In the genomic region with DNA sequence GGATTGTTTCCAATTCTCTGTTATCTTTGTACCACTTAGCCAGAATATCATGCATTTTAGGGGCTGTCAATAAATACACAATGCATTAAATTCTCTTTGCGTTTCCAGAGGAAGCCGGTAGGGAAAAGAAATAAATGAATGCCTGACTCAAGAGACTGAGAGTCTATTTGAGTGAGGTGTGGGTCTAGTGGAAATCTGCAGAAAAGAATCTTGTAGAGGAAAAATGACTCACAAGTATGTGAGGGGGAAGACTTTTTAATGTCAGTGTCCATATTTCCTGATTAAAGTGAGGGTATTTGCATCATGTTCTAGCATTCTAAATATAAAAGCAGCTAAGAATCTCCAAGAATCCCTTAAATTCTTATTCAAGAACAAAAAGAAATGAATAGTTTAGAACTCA, we compare ENCODE assay signal across 18 cellular contexts.
A peak's percentile ranks its signal among the peaks of the same experiment; 100 is the strongest.
DNase-seq lines count a peak whose midpoint lies in the region; ATAC-seq and TF ChIP-seq lines count a peak whose summit lies in the region.
"Had no signal": no experiment of that assay in that cellular context is flagged by ENCODE, and none has a peak within 500 bp of the region (broad histone marks: within the 10 kb centered on the region; RNA-seq: fewer than 3 reads in every experiment).

No MANE protein-coding gene starts in this region.

- no peak overlapping the region for H2AFZ ChIP-seq in smooth muscle cell (ENCODE audit: low read depth)

- no peak overlapping the region for H3K9ac ChIP-seq in smooth muscle cell (ENCODE audit: low read depth)

- H3K27ac ChIP-seq in smooth muscle cell (ENCODE audit: low read depth), result peak overlapping the region; percentile 81
- H3K27ac ChIP-seq: epithelial cell of prostate, SJCRH30, transverse colon had no signal

- ATAC-seq in activated naive CD8-positive, alpha-beta T cell treated with anti-CD3 and anti-CD28 coated beads, Interleukin-2, amount 50 U/mL, for 24 hours, result peak; percentile 35
- ATAC-seq in GM19463 (IDR thresholded peaks at IDR 0.05; ENCODE audit: unreplicated experiment), result no peak
- ATAC-seq: stimulated activated naive B cell treated with anti-CD40 and anti-IgM and Interleukin-4, amounts not matched to agents 10 μg/mL and 1 μg/mL and 100 μg/mL, for 72 hours had no signal

- TF ChIP-seq CTCF in fibroblast of the aortic adventitia (IDR thresholded peaks at IDR 0.05; ENCODE audit: insufficient read depth, low read length), result no peak
- TF ChIP-seq CTCF in smooth muscle cell (IDR thresholded peaks at IDR 0.05; ENCODE audit: borderline replicate concordance, insufficient read depth, poor library complexity, severe bottlenecking), result no peak

- H3K79me2 ChIP-seq in smooth muscle cell (ENCODE audit: low read depth), result peaks cover 100% of the 10 kb centered on the region

- H3K27ac Mint-ChIP-seq in activated naive CD8-positive, alpha-beta T cell treated with anti-CD3 and anti-CD28 coated beads, Interleukin-2, amount 50 U/mL, for 24 hours, result peak overlapping the region; percentile 43
- H3K27ac Mint-ChIP-seq: activated T-helper 1 cell treated with anti-CD3 and anti-CD28 coated beads, Interleukin-12 subunit alpha, Interleukin-12 subunit beta, Interleukin-2, Interleukin-4 antibody, amounts not matched to agents 30 ng/mL and 10 ng/mL and 1 ng/mL, durations not matched to agents 14 hours and 24 hours and 36 hours; CD14-positive monocyte; stimulated activated naive B cell treated with anti-CD40 and anti-IgM and Interleukin-4, amounts not matched to agents 10 μg/mL and 1 μg/mL and 100 μg/mL, for 72 hours had no signal

- no peak overlapping the region for H3K4me3 Mint-ChIP-seq in activated naive CD8-positive, alpha-beta T cell treated with anti-CD3 and anti-CD28 coated beads, Interleukin-2, amount 50 U/mL, for 24 hours
- H3K4me3 Mint-ChIP-seq: activated T-helper 1 cell treated with anti-CD3 and anti-CD28 coated beads, Interleukin-12 subunit alpha, Interleukin-12 subunit beta, Interleukin-2, Interleukin-4 antibody, amounts not matched to agents 30 ng/mL and 10 ng/mL and 1 ng/mL, durations not matched to agents 14 hours and 24 hours and 36 hours; CD14-positive monocyte; nephron; stimulated activated naive B cell treated with anti-CD40 and anti-IgM and Interleukin-4, amounts not matched to agents 10 μg/mL and 1 μg/mL and 100 μg/mL, for 72 hours had no signal

- peaks cover 6% of the 10 kb centered on the region for H3K9me3 Mint-ChIP-seq in activated naive CD8-positive, alpha-beta T cell treated with anti-CD3 and anti-CD28 coated beads, Interleukin-2, amount 50 U/mL, for 24 hours
- H3K9me3 Mint-ChIP-seq: nephron had no signal

- no peaks in the 10 kb centered on the region for H3K27me3 ChIP-seq in smooth muscle cell (ENCODE audit: low read depth)
- H3K27me3 ChIP-seq: SJCRH30, transverse colon had no signal

- peaks cover 12% of the 10 kb centered on the region for H3K36me3 ChIP-seq in smooth muscle cell (ENCODE audit: low read depth)
- H3K36me3 ChIP-seq: SJCRH30, transverse colon had no signal

- no peaks in the 10 kb centered on the region for H3K27me3 Mint-ChIP-seq in activated naive CD8-positive, alpha-beta T cell treated with anti-CD3 and anti-CD28 coated beads, Interleukin-2, amount 50 U/mL, for 24 hours
- H3K27me3 Mint-ChIP-seq: stimulated activated naive B cell treated with anti-CD40 and anti-IgM and Interleukin-4, amounts not matched to agents 10 μg/mL and 1 μg/mL and 100 μg/mL, for 72 hours had no signal

- peaks cover 12% of the 10 kb centered on the region for H3K36me3 Mint-ChIP-seq in activated naive CD8-positive, alpha-beta T cell treated with anti-CD3 and anti-CD28 coated beads, Interleukin-2, amount 50 U/mL, for 24 hours (ENCODE audit: low read depth)

- H3F3A ChIP-seq in smooth muscle cell (ENCODE audit: low read depth), result peaks cover 28% of the 10 kb centered on the region

- H4K20me1 ChIP-seq in smooth muscle cell (ENCODE audit: low read depth), result peaks cover 100% of the 10 kb centered on the region

- 42% methylated on average over 2 of the region's 2 CpGs for WGBS in smooth muscle cell (ENCODE audit: low lambda C conversion rate)

- H3K4me3 ChIP-seq in fibroblast of the aortic adventitia (ENCODE audit: low read depth, low read length) (no peak overlapping the region), smooth muscle cell (no peak overlapping the region)
- H3K4me3 ChIP-seq: SJCRH30, transverse colon had no signal

- peaks cover 31% of the 10 kb centered on the region for H3K4me1 ChIP-seq in smooth muscle cell (ENCODE audit: low read depth)
- H3K4me1 ChIP-seq: SJCRH30 had no signal

- no peaks in the 10 kb centered on the region for H3K9me3 ChIP-seq in smooth muscle cell (replicated peaks; ENCODE audit: low read depth)
- H3K9me3 ChIP-seq: SJCRH30, transverse colon had no signal

- H3K4me1 Mint-ChIP-seq in activated naive CD8-positive, alpha-beta T cell treated with anti-CD3 and anti-CD28 coated beads, Interleukin-2, amount 50 U/mL, for 24 hours, result peaks cover 38% of the 10 kb centered on the region
- H3K4me1 Mint-ChIP-seq: CD14-positive monocyte had no signal

- peak; percentile 37 for DNase-seq in NCI-H2227 (lab: John Stamatoyannopoulos, UW; ENCODE audit: unreplicated experiment)
- DNase-seq in NCI-H2227 treated with DMSO at 0.1 percent for 48 hours (lab: John Stamatoyannopoulos, UW), result no peak
- no peak for DNase-seq in activated naive CD8-positive, alpha-beta T cell treated with anti-CD3 and anti-CD28 coated beads, Interleukin-2, amount 50 U/mL, for 24 hours
- DNase-seq in fibroblast of the aortic adventitia (ENCODE audit: low read depth), result peak; percentile 37
- no peak for DNase-seq in smooth muscle cell (lab: John Stamatoyannopoulos, UW; ENCODE audit: unreplicated experiment)
- DNase-seq in DMS 273 (lab: John Stamatoyannopoulos, UW; ENCODE audit: unreplicated experiment), result no peak
- no peak for DNase-seq in NCI-H524 treated with DMSO at 0.1 percent for 48 hours (lab: John Stamatoyannopoulos, UW)
- DNase-seq: 8988T; NCI-H187; NCI-H524; SJCRH30; stimulated activated naive B cell treated with anti-CD40 and anti-IgM and Interleukin-4, amounts not matched to agents 10 μg/mL and 1 μg/mL and 100 μg/mL, for 72 hours; transverse colon had no signal

- H3K4me2 ChIP-seq in smooth muscle cell, result peak overlapping the region; percentile 51

Comparison
In these comparisons a context has a peak if more than half of its experiments do, and no peak if none do; other contexts are left out.
1. DNase-seq: peak in NCI-H2227 (single experiment) and fibroblast of the aortic adventitia (single experiment); none in NCI-H2227 treated with DMSO at 0.1 percent for 48 hours (single experiment), activated naive CD8-positive, alpha-beta T cell treated with anti-CD3 and anti-CD28 coated beads, Interleukin-2, amount 50 U/mL, for 24 hours (single experiment), smooth muscle cell (single experiment), DMS 273 (single experiment) and NCI-H524 treated with DMSO at 0.1 percent for 48 hours (single experiment).